Comparison of ENCODE assay signal across 9 cellular contexts in the genomic region with DNA sequence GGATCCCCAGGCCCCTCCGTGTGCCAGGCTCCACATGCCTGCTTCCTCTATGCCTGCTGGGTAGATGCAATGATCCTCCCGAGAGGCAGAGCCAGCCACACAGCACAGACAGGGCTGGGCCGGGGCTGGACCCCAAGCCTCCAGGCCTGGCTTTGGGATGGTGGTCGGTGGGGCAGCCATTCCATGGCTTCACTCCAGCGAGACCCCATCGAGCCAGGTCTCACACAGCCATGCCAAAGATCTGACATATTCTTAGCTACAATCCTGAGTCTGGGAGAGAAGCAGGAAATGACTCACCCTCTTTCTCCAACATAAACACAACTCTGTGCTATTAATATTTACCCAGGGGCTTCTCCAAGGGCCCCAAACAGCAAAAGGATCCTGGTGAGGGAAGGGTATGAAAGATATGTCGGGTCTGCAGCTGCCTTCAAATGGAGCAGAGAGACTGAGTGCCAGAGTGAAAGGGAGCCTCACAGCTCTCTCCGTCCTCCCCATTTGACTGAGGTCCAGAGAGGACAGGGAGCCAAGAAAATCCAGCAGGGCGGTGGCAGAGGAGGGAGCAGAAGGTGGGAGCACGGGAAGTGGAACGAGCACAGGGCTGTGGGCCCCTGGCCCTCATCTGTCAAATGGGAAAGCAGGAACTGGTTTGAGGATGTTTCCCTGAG.
DNase-seq lines count a peak whose midpoint lies in the region; TF ChIP-seq lines count a peak whose summit lies in the region.
"Had no signal": no experiment of that assay in that cellular context is flagged by ENCODE, and none has a peak within 500 bp of the region (broad histone marks: within the 10 kb centered on the region; RNA-seq: fewer than 3 reads in every experiment).

No MANE protein-coding gene starts in this region.

- POLR2A ChIA-PET in HEK293 (lab: Yijun Ruan, JAX): interaction anchor here (1.0 kb wide), 1 partner anchor 25 kb away, joined by 3 read pairs; no protein-coding TSS in a partner anchor

- in situ Hi-C loops in astrocyte of the spinal cord (cut with HindIII; ENCODE audit: low sequenced_read_pairs): no loop called here

- no peaks in the 10 kb centered on the region for H3K79me2 ChIP-seq in hepatocyte

- H3K27ac Mint-ChIP-seq in immature natural killer cell: no peak overlapping the region

- H3K27me3 Mint-ChIP-seq in immature natural killer cell (ENCODE audit: low read depth in 3 of 3): peaks cover 0 to 11% (median 6%) of the 10 kb centered on the region in 3 donors

- H3K9me2 ChIP-seq in hepatocyte (replicated peaks; ENCODE audit: insufficient read depth): no peaks in the 10 kb centered on the region

- H3K4me1 ChIP-seq in HEK293 (ENCODE audit: control insufficient read depth, insufficient read depth, low read length) (0 out of 2 replicates have a peak, but pooled peaks cover 6% of the 10 kb centered on the region), hepatocyte (ENCODE audit: insufficient read depth) (peaks cover 19% of the 10 kb centered on the region), stomach smooth muscle (ENCODE audit: control insufficient read depth, insufficient read depth, low read length) (peaks cover 25% of the 10 kb centered on the region), spleen (peaks cover 3 to 32% (median 15%) of the 10 kb centered on the region in 6 donors)

- peak overlapping the region; percentile 13 for H2AFZ ChIP-seq in hepatocyte

- TF ChIP-seq POLR2A in spleen (IDR thresholded peaks at IDR 0.05): no peak

- H3K27me3 ChIP-seq in hepatocyte (no peaks in the 10 kb centered on the region), stomach smooth muscle (ENCODE audit: control insufficient read depth in 1 of 2, insufficient read depth in 2 of 2, low read length in 2 of 2) (peaks cover 2 to 3% of the 10 kb centered on the region in 2 donors), spleen (replicated peaks in 1 of 7) (peaks cover 0 to 77% (median 10%) of the 10 kb centered on the region in 7 donors)
- H3K27me3 ChIP-seq: cardiac muscle cell had no signal

- peak overlapping the region in 1 of 2 donors; percentile 7 for H3K9ac ChIP-seq in stomach smooth muscle (ENCODE audit: low read length in 2 of 2)

- peak overlapping the region; percentile 6 for H3K4me2 ChIP-seq in hepatocyte

- intact Hi-C loops in spleen (cut with DNase I; ENCODE audit: low total_unique reads): loop anchor here (10.0 kb wide), 1 partner anchor 289 kb away; no protein-coding TSS in a partner anchor

- 49% methylated on average over 11 of the region's 11 CpGs for WGBS in hepatocyte (ENCODE audit: low lambda C conversion rate, missing lambda C conversion rate)
- 28 to 56% (median 42%) methylated on average over 6 to 11 of the region's 11 CpGs for WGBS in spleen, 5 donors

- no peak overlapping the region for H3K4me3 Mint-ChIP-seq in immature natural killer cell

- no peaks in the 10 kb centered on the region for H3K9me3 ChIP-seq in HEK293 (ENCODE audit: control insufficient read depth, insufficient read depth, low read depth, low read length)
- H3K9me3 ChIP-seq in hepatocyte (ENCODE audit: low read depth): no peaks in the 10 kb centered on the region
- no peaks in the 10 kb centered on the region for H3K9me3 ChIP-seq in stomach smooth muscle (ENCODE audit: control insufficient read depth in 2 of 2, low read length in 2 of 2)
- no peaks in the 10 kb centered on the region for H3K9me3 ChIP-seq in spleen

- DNase-seq in astrocyte of the spinal cord (ENCODE audit: low read depth, low spot score) (peak; percentile 86), hepatocyte (ENCODE audit: low spot score) (peak; percentile 58), immature natural killer cell (no peak), spleen (no peak), SK-N-DZ (ENCODE audit: low spot score) (no peak)
- no peak for DNase-seq in effector CD8-positive, alpha-beta T cell (lab: John Stamatoyannopoulos, UW)

- CTCF ChIA-PET in HEK293 (lab: Yijun Ruan, JAX): interaction anchor here (0.7 to 2.6 kb wide), 3 partner anchors 170 to 294 kb away, joined by 4 to 17 read pairs (median 4); no protein-coding TSS in a partner anchor

- no peaks in the 10 kb centered on the region for H3K9me3 Mint-ChIP-seq in immature natural killer cell

- H3K36me3 ChIP-seq in HEK293 (ENCODE audit: control insufficient read depth in 2 of 2, insufficient read depth in 1 of 2, low read length in 2 of 2) (no peaks in the 10 kb centered on the region), hepatocyte (replicated peaks; ENCODE audit: insufficient read depth, low read depth) (no peaks in the 10 kb centered on the region), stomach smooth muscle (ENCODE audit: control insufficient read depth in 2 of 2, insufficient read depth in 2 of 2, low read length in 2 of 2) (no peaks in the 10 kb centered on the region), spleen (no peaks in the 10 kb centered on the region)
- H3K36me3 ChIP-seq: cardiac muscle cell had no signal

- H3K27ac ChIP-seq in HEK293 (ENCODE audit: extremely low read depth, low read depth, low read length) (peak overlapping the region; percentile 0; the same call in 1 of the 2 replicates), hepatocyte (peak overlapping the region; percentile 49), stomach smooth muscle (ENCODE audit: low read length) (peak overlapping the region; percentile 37), spleen (peak overlapping the region in 2 of 8 donors; percentile 20 to 24)
- H3K27ac ChIP-seq: cardiac muscle cell had no signal

- H3K4me3 ChIP-seq in HEK293 (ENCODE audit: low read depth, low read length): no peak overlapping the region
- H3K4me3 ChIP-seq in astrocyte of the spinal cord (ENCODE audit: low read depth, low read length): no peak overlapping the region
- H3K4me3 ChIP-seq in hepatocyte: no peak overlapping the region
- H3K4me3 ChIP-seq in stomach smooth muscle (ENCODE audit: low read length in 2 of 2): peak overlapping the region in 1 of 2 donors; percentile 27
- H3K4me3 ChIP-seq in spleen: no peak overlapping the region
- H3K4me3 ChIP-seq: cardiac muscle cell had no signal

- H3K4me1 Mint-ChIP-seq in immature natural killer cell: peaks cover 0 to 1% of the 10 kb centered on the region in 2 donors

- peaks cover 0 to 4% (median 0%) of the 10 kb centered on the region in 3 donors for H3K36me3 Mint-ChIP-seq in immature natural killer cell

- TF ChIP-seq CTCF in HEK293 (tag by site-specific recombination; IDR thresholded peaks at IDR 0.05) (no peak), astrocyte of the spinal cord (IDR thresholded peaks at IDR 0.05; ENCODE audit: low read depth, low read length) (no peak), hepatocyte (IDR thresholded peaks at IDR 0.05; ENCODE audit: poor library complexity) (no peak), spleen (IDR thresholded peaks at IDR 0.05 in 8 of 11, conservative IDR thresholded peaks at IDR 0.05 in 3 of 11) (no peak)

- no peaks in the 10 kb centered on the region for H4K20me1 ChIP-seq in hepatocyte (ENCODE audit: insufficient read depth, poor library complexity, severe bottlenecking)

TF ChIP-seq in HEK293, 187 proteins besides CTCF, POLR2A, EP300 and RAD21 (continues in another document):
- TF ChIP-seq SP3 (tag by site-specific recombination; IDR thresholded peaks at IDR 0.05): no peak
- TF ChIP-seq ZIC2 (tag by site-specific recombination; IDR thresholded peaks at IDR 0.05): peak; percentile 44; the same call in 1 of the 2 replicates
- no peak for TF ChIP-seq ZNF621 (tag by site-specific recombination; IDR thresholded peaks at IDR 0.05)
- TF ChIP-seq ZNF24 (tag by site-specific recombination; IDR thresholded peaks at IDR 0.05): no peak
- TF ChIP-seq ZBTB21 (tag by site-specific recombination; IDR thresholded peaks at IDR 0.05): no peak
- TF ChIP-seq ZNF26 (tag by site-specific recombination; IDR thresholded peaks at IDR 0.05): no peak
- TF ChIP-seq ZNF692 (tag by site-specific recombination; IDR thresholded peaks at IDR 0.05): 0 out of 2 replicates have a peak, but pooled peaks have one; percentile 30
- TF ChIP-seq ZBTB17 (tag by site-specific recombination; IDR thresholded peaks at IDR 0.05): peak; percentile 46; the same call in 1 of the 2 replicates
- no peak for TF ChIP-seq ZNF423 (tag by site-specific recombination; IDR thresholded peaks at IDR 0.05)
- TF ChIP-seq ZNF596 (tag by site-specific recombination; IDR thresholded peaks at IDR 0.05): no peak
- TF ChIP-seq ZNF112 (tag by site-specific recombination; IDR thresholded peaks at IDR 0.05): no peak
- TF ChIP-seq ZNF629 (tag by site-specific recombination; IDR thresholded peaks at IDR 0.05): no peak
- no peak for TF ChIP-seq WT1 (tag by site-specific recombination; IDR thresholded peaks at IDR 0.05)
- TF ChIP-seq ZNF555 (tag by site-specific recombination; conservative IDR thresholded peaks at IDR 0.05): no peak
- no peak for TF ChIP-seq ZNF341 (tag by site-specific recombination; IDR thresholded peaks at IDR 0.05; ENCODE audit: low read depth)
- TF ChIP-seq ZNF157 (tag by site-specific recombination; IDR thresholded peaks at IDR 0.05): no peak
- no peak for TF ChIP-seq ZNF670 (tag by site-specific recombination; IDR thresholded peaks at IDR 0.05; ENCODE audit: low read depth)

Comparison
In these comparisons a context has a peak if more than half of its experiments do, and no peak if none do; other contexts are left out.
1. DNase-seq: peak in astrocyte of the spinal cord (single experiment) and hepatocyte (single experiment); none in immature natural killer cell (0 of 3), spleen (single experiment), SK-N-DZ (single experiment) and effector CD8-positive, alpha-beta T cell (single experiment).